ENCODE assay signal across 18 cellular contexts in the genomic region with DNA sequence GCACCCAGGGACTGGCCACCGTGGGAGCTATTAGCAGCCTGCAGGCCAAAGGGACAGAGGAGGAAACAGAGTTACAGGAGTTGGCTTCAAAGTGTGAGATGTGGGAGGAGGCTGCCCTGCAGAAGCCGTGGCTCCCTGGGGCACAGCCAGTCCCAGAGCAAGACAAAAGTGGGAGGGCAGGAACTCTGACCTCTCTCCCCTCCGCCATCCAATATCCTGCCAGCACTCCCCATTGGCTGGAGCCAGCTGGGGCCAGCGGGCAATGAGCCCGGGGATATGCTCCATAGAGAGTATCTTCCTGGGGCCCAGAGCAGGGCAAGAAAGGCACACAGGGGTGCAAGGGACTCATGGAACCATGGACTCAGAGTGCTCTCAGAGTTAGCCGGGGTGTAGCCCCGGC.
DNase-seq lines count a peak whose midpoint lies in the region; ATAC-seq and TF ChIP-seq lines count a peak whose summit lies in the region.
"Had no signal": no experiment of that assay in that cellular context is flagged by ENCODE, and none has a peak within 500 bp of the region (broad histone marks: within the 10 kb centered on the region; RNA-seq: fewer than 3 reads in every experiment).

No MANE protein-coding gene starts in this region.

- TF ChIP-seq CTCF in neural crest cell (conservative IDR thresholded peaks at IDR 0.05): no peak
- no peak for TF ChIP-seq CTCF in lower leg skin (IDR thresholded peaks at IDR 0.05)

- no peaks in the 10 kb centered on the region for H3K9me3 ChIP-seq in MG63
- H3K9me3 ChIP-seq: Caco-2, HAP-1 had no signal

- H3K4me3 Mint-ChIP-seq in neural crest cell: no peak overlapping the region

- 78 to 80% methylated on average over 6 to 7 of the region's 7 CpGs for whole genome bisulfite sequencing in lower leg skin, 2 donors

- no peak overlapping the region for H3K27ac Mint-ChIP-seq in neural crest cell (ENCODE audit: unreplicated experiment)

- ATAC-seq in Right ventricle myocardium inferior: peak; percentile 32
- no peak for ATAC-seq in HG02938 (IDR thresholded peaks at IDR 0.05; ENCODE audit: unreplicated experiment)
- ATAC-seq: SK-N-SH treated with all-trans-retinoic acid at 6 μM for 48 hours had no signal

- H3K9me3 Mint-ChIP-seq in neural crest cell: no peaks in the 10 kb centered on the region

- H3K4me3 ChIP-seq in MG63 (no peak overlapping the region), lower leg skin (ENCODE audit: low read depth, poor library complexity, severe bottlenecking) (no peak overlapping the region)
- H3K4me3 ChIP-seq: HAP-1 had no signal

- H3K36me3 Mint-ChIP-seq in neural crest cell (ENCODE audit: low read depth): no peaks in the 10 kb centered on the region

- intact Hi-C loops in Right ventricle myocardium inferior (cut with DNase I) (no loop called here), cardiac septum (cut with DNase I) (no loop called here), lower leg skin (cut with DNase I; ENCODE audit: low total_unique reads) (no loop called here)

- no peaks in the 10 kb centered on the region for H3K36me3 ChIP-seq in MG63
- H3K36me3 ChIP-seq: HAP-1 had no signal

- TF ChIP-seq POLR2A in lower leg skin (IDR thresholded peaks at IDR 0.05): no peak

- peaks cover 19% of the 10 kb centered on the region for H3K4me1 Mint-ChIP-seq in neural crest cell

- peaks cover 13% of the 10 kb centered on the region for H3K27me3 Mint-ChIP-seq in neural crest cell (ENCODE audit: low read depth)

- no peaks in the 10 kb centered on the region for H3K27me3 ChIP-seq in MG63

- peak; percentile 61 for DNase-seq in Right ventricle myocardium inferior (ENCODE audit: missing footprints)
- no peak for DNase-seq in cardiac septum (ENCODE audit: low spot score)
- DNase-seq in iPS-NIHi11 (ENCODE audit: low spot score): peak; percentile 70
- peak; percentile 34 for DNase-seq in neural crest cell (ENCODE audit: low read depth, low spot score)
- DNase-seq in MG63: no peak
- DNase-seq in NCI-H82 (lab: John Stamatoyannopoulos, UW): no peak
- DNase-seq in lower leg skin (ENCODE audit: low spot score in 2 of 2): no peak
- DNase-seq: AML-193, Caco-2, Kasumi-1, MM.1S, NCI-H1092, NCI-H2081 treated with DMSO at 0.1 percent for 48 hours, NCI-H748 treated with DMSO at 0.1 percent for 48 hours, SIG-M5 had no signal

Comparison
In these comparisons a context has a peak if more than half of its experiments do, and no peak if none do; other contexts are left out.
1. DNase-seq: peak in Right ventricle myocardium inferior (single experiment), iPS-NIHi11 (single experiment) and neural crest cell (single experiment); none in cardiac septum (single experiment), MG63 (single experiment), NCI-H82 (single experiment) and lower leg skin (0 of 2).